In genomic region chr5:1292139-1292538, GRCh38 we compare ENCODE assay signal across 19 cellular contexts. TPM values are rescaled to one million over a fixed set of nuclear protein-coding genes. Genes with fewer than 3 reads are reported as not detected.
DNase-seq lines count a peak whose midpoint lies in the region; ATAC-seq and TF ChIP-seq lines count a peak whose summit lies in the region.
"Had no signal": no experiment of that assay in that cellular context is flagged by ENCODE, and none has a peak within 500 bp of the region (broad histone marks: within the 10 kb centered on the region; RNA-seq: fewer than 3 reads in every experiment).

No MANE protein-coding gene starts in this region.

- H3K4me3 ChIP-seq in heart right ventricle: no peak overlapping the region
- H3K4me3 ChIP-seq: right atrium auricular region, stomach, uterus had no signal

- no peaks in the 10 kb centered on the region for H3K36me3 ChIP-seq in heart right ventricle
- H3K36me3 ChIP-seq: right atrium auricular region, stomach, uterus had no signal

- H3K4me1 Mint-ChIP-seq in T-helper 17 cell (peaks cover 3% of the 10 kb centered on the region), osteocyte (ENCODE audit: unreplicated experiment) (no peaks in the 10 kb centered on the region)
- peaks cover 14 to 22% of the 10 kb centered on the region in 2 donors for H3K4me1 Mint-ChIP-seq in stimulated activated naive B cell treated with anti-CD40 and anti-IgM and Interleukin-4, amounts not matched to agents 10 μg/mL and 1 μg/mL and 100 μg/mL, for 72 hours

- no peaks in the 10 kb centered on the region for H3K27me3 Mint-ChIP-seq in T-helper 17 cell
- peaks cover 32% of the 10 kb centered on the region for H3K27me3 Mint-ChIP-seq in osteocyte (ENCODE audit: unreplicated experiment)
- peaks cover 13 to 23% of the 10 kb centered on the region in 2 donors for H3K27me3 Mint-ChIP-seq in stimulated activated naive B cell treated with anti-CD40 and anti-IgM and Interleukin-4, amounts not matched to agents 10 μg/mL and 1 μg/mL and 100 μg/mL, for 72 hours

- intact Hi-C loops in heart right ventricle (cut with DNase I): no loop called here

- no peak for ATAC-seq in activated CD4-positive, CD25-positive, alpha-beta regulatory T cell treated with anti-CD3 and anti-CD28 coated beads, Interleukin-2, amount 50 U/mL, for 24 hours
- no peak for ATAC-seq in T-helper 17 cell
- no peak for ATAC-seq in heart right ventricle
- ATAC-seq in stimulated activated naive B cell treated with anti-CD40 and anti-IgM and Interleukin-4, amounts not matched to agents 10 μg/mL and 1 μg/mL and 100 μg/mL, for 72 hours (replicated peaks): no peak
- ATAC-seq in GM19455 (IDR thresholded peaks at IDR 0.05; ENCODE audit: unreplicated experiment): no peak
- ATAC-seq: CD8-positive, alpha-beta T cell had no signal

- peak; percentile 6 for DNase-seq in activated CD4-positive, CD25-positive, alpha-beta regulatory T cell treated with anti-CD3 and anti-CD28 coated beads, Interleukin-2, amount 50 U/mL, for 72 hours
- DNase-seq in T-helper 17 cell (peak in 1 of 3 donors; percentile 3), osteocyte (ENCODE audit: extremely low spot score, unreplicated experiment) (peak; percentile 49), heart right ventricle (no peak)
- DNase-seq in stimulated activated naive B cell treated with anti-CD40 and anti-IgM and Interleukin-4, amounts not matched to agents 10 μg/mL and 1 μg/mL and 100 μg/mL, for 72 hours: no peak
- DNase-seq: activated CD4-positive, alpha-beta T cell treated with anti-CD3 and anti-CD28 coated beads, Interleukin-2, amount 50 U/mL, for 48 hours; activated gamma-delta T cell; HFFc6; NCI-H1930; SK-N-SH; stomach; uterus had no signal

- H3K9me3 Mint-ChIP-seq in osteocyte (ENCODE audit: unreplicated experiment): peaks cover 9% of the 10 kb centered on the region
- peaks cover 4 to 5% of the 10 kb centered on the region in 2 donors for H3K9me3 Mint-ChIP-seq in stimulated activated naive B cell treated with anti-CD40 and anti-IgM and Interleukin-4, amounts not matched to agents 10 μg/mL and 1 μg/mL and 100 μg/mL, for 72 hours
- H3K9me3 Mint-ChIP-seq: CD8-positive, alpha-beta T cell had no signal

- H3K9me3 ChIP-seq in T-helper 17 cell (ENCODE audit: control insufficient read depth, low read length, poor library complexity, severe bottlenecking) (peaks cover 3% of the 10 kb centered on the region), heart right ventricle (peaks cover 0 to 11% (median 0%) of the 10 kb centered on the region in 11 donors)
- H3K9me3 ChIP-seq: SK-N-SH, uterus had no signal

- H3K27me3 ChIP-seq in heart right ventricle: peaks cover 0 to 56% (median 51%) of the 10 kb centered on the region in 7 donors
- H3K27me3 ChIP-seq: uterus had no signal

- peaks cover 0 to 6% (median 0%) of the 10 kb centered on the region in 9 donors for H3K4me1 ChIP-seq in heart right ventricle

- peak; percentile 4 for TF ChIP-seq CTCF in GM12873 (IDR thresholded peaks at IDR 0.05; ENCODE audit: insufficient read depth, low read depth, low read length, missing control alignments)
- no peak for TF ChIP-seq CTCF in osteocyte (IDR thresholded peaks at IDR 0.05)
- no peak for TF ChIP-seq CTCF in heart right ventricle (IDR thresholded peaks at IDR 0.05)

- H3K4me3 Mint-ChIP-seq in T-helper 17 cell (peak overlapping the region; percentile 33), osteocyte (ENCODE audit: unreplicated experiment) (no peak overlapping the region)
- no peak overlapping the region for H3K4me3 Mint-ChIP-seq in stimulated activated naive B cell treated with anti-CD40 and anti-IgM and Interleukin-4, amounts not matched to agents 10 μg/mL and 1 μg/mL and 100 μg/mL, for 72 hours
- H3K4me3 Mint-ChIP-seq: HFFc6 had no signal

- 66 to 73% methylated on average over 6 of the region's 6 CpGs for WGBS in heart right ventricle, 2 donors

- H3K36me3 Mint-ChIP-seq in T-helper 17 cell (ENCODE audit: low read depth) (no peaks in the 10 kb centered on the region), osteocyte (ENCODE audit: unreplicated experiment) (no peaks in the 10 kb centered on the region)
- H3K36me3 Mint-ChIP-seq in stimulated activated naive B cell treated with anti-CD40 and anti-IgM and Interleukin-4, amounts not matched to agents 10 μg/mL and 1 μg/mL and 100 μg/mL, for 72 hours: peaks cover 5 to 10% of the 10 kb centered on the region in 2 donors
- H3K36me3 Mint-ChIP-seq: CD8-positive, alpha-beta T cell had no signal

- no peak overlapping the region for H3K27ac ChIP-seq in heart right ventricle
- H3K27ac ChIP-seq: right atrium auricular region, stomach, uterus had no signal

- H3K27ac Mint-ChIP-seq in T-helper 17 cell: no peak overlapping the region
- H3K27ac Mint-ChIP-seq in osteocyte (ENCODE audit: unreplicated experiment): no peak overlapping the region
- no peak overlapping the region for H3K27ac Mint-ChIP-seq in stimulated activated naive B cell treated with anti-CD40 and anti-IgM and Interleukin-4, amounts not matched to agents 10 μg/mL and 1 μg/mL and 100 μg/mL, for 72 hours
- H3K27ac Mint-ChIP-seq: CD8-positive, alpha-beta T cell; HFFc6 had no signal

RNA-seq across cellular contexts. Expression of gene TERT, which starts 2.7 kb away (rescaled TPM):
- under 1 TPM; 0.10 to 0.80 TPM for total RNA-seq in T-helper 17 cell
- not detected in 2 replicates for total RNA-seq in osteocyte
- total RNA-seq in heart right ventricle: not detected
- polyA plus RNA-seq in heart right ventricle: not detected
- total RNA-seq: endothelial cell of umbilical vein, fibroblast of villous mesenchyme, right atrium auricular region had no signal

RNA-seq across cellular contexts. Expression of gene CLPTM1L, which starts 52.8 kb away (rescaled TPM):
- total RNA-seq in T-helper 17 cell: 10 to 100 TPM; 70.5 to 80.9 TPM
- total RNA-seq in osteocyte: 88.0 and 93.1 TPM in 2 replicates
- total RNA-seq in heart right ventricle: 10 to 100 TPM; 27.5 to 43.9 (median 32.5) TPM
- polyA plus RNA-seq in heart right ventricle: 10 to 100 TPM; 21.5 to 78.0 TPM

Comparison
In these comparisons a context has a peak if more than half of its experiments do, and no peak if none do; other contexts are left out.
1. DNase-seq: peak in activated CD4-positive, CD25-positive, alpha-beta regulatory T cell treated with anti-CD3 and anti-CD28 coated beads, Interleukin-2, amount 50 U/mL, for 72 hours (single experiment) and osteocyte (single experiment); none in heart right ventricle (0 of 2) and stimulated activated naive B cell treated with anti-CD40 and anti-IgM and Interleukin-4, amounts not matched to agents 10 μg/mL and 1 μg/mL and 100 μg/mL, for 72 hours (single experiment).